18 cellular contexts compared by ENCODE assay signal in genomic region chr2:130641688-130642087, GRCh38. TPM values are rescaled to one million over a fixed set of nuclear protein-coding genes. Genes with fewer than 3 reads are reported as not detected.
"Had no signal": no experiment of that assay in that cellular context is flagged by ENCODE, and none has a peak within 500 bp of the region (broad histone marks: within the 10 kb centered on the region; RNA-seq: fewer than 3 reads in every experiment).

No MANE protein-coding gene starts in this region.

RNA-seq across cellular contexts. Expression of gene POTEJ, which starts 30.4 kb away (rescaled TPM):
- total RNA-seq: activated naive CD4-positive, alpha-beta T cell treated with anti-CD3 and anti-CD28 coated beads for 36 hours; activated naive CD4-positive, alpha-beta T cell treated with anti-CD3 and anti-CD28 coated beads, Interleukin-2, amount 50 U/mL, for 72 hours; activated naive CD8-positive, alpha-beta T cell treated with anti-CD3 and anti-CD28 coated beads for 36 hours; activated naive CD8-positive, alpha-beta T cell treated with anti-CD3 and anti-CD28 coated beads, Interleukin-2, amount 10 ng/mL, durations not matched to agents 7 days and 5 days; activated T-cell treated with anti-CD3 and anti-CD28 coated beads, Interleukin-2, amount 50 U/mL, for 4 hours; activated T-cell treated with anti-CD3 and anti-CD28 coated beads, Interleukin-2, amount 50 U/mL, for 72 hours; activated T-helper 1 cell treated with anti-CD3 and anti-CD28 coated beads, Interleukin-12 subunit alpha, Interleukin-12 subunit beta, Interleukin-2, Interleukin-4 antibody, amounts not matched to agents 30 ng/mL and 10 ng/mL and 1 ng/mL, durations not matched to agents 14 hours and 24 hours and 36 hours; activated T-helper 17 cell treated with anti-CD3 and anti-CD28 coated beads, Interleukin-2, amount 50 U/mL, for 72 hours; activated T-helper 2 cell treated with anti-CD3 and anti-CD28 coated beads, Interferon-gamma antibody, Interleukin-2, Interleukin-4, amounts not matched to agents 10 μg/mL and 5 μg/mL and 100 μg/mL, durations not matched to agents 14 hours and 24 hours and 36 hours; adrenal gland; aorta; ascending aorta; astrocyte; breast epithelium; bronchial epithelial cell; cardiac septum; chondrocyte had no signal
- polyA plus RNA-seq: adipose tissue, adrenal gland, aorta had no signal

RNA-seq across cellular contexts. Expression of gene CFC1, which starts 42.3 kb away (rescaled TPM):
- total RNA-seq: activated naive CD4-positive, alpha-beta T cell treated with anti-CD3 and anti-CD28 coated beads for 36 hours; activated naive CD4-positive, alpha-beta T cell treated with anti-CD3 and anti-CD28 coated beads, Interleukin-2, amount 50 U/mL, for 72 hours; activated naive CD8-positive, alpha-beta T cell treated with anti-CD3 and anti-CD28 coated beads for 36 hours; activated naive CD8-positive, alpha-beta T cell treated with anti-CD3 and anti-CD28 coated beads, Interleukin-2, amount 10 ng/mL, durations not matched to agents 7 days and 5 days; activated T-cell treated with anti-CD3 and anti-CD28 coated beads, Interleukin-2, amount 50 U/mL, for 72 hours; activated T-helper 1 cell treated with anti-CD3 and anti-CD28 coated beads, Interleukin-12 subunit alpha, Interleukin-12 subunit beta, Interleukin-2, Interleukin-4 antibody, amounts not matched to agents 30 ng/mL and 10 ng/mL and 1 ng/mL, durations not matched to agents 14 hours and 24 hours and 36 hours; activated T-helper 17 cell treated with anti-CD3 and anti-CD28 coated beads, Interleukin-2, amount 50 U/mL, for 72 hours; activated T-helper 2 cell treated with anti-CD3 and anti-CD28 coated beads, Interferon-gamma antibody, Interleukin-2, Interleukin-4, amounts not matched to agents 10 μg/mL and 5 μg/mL and 100 μg/mL, durations not matched to agents 14 hours and 24 hours and 36 hours; aorta; ascending aorta; astrocyte; breast epithelium; bronchial epithelial cell; cardiac septum; chondrocyte had no signal
- polyA plus RNA-seq: aorta had no signal
